ENCODE assay signal across 30 cellular contexts in genomic region chr12:121008347-121009098, GRCh38. TPM values are rescaled to one million over a fixed set of nuclear protein-coding genes. Genes with fewer than 3 reads are reported as not detected.
"Had no signal": no experiment of that assay in that cellular context is flagged by ENCODE, and none has a peak within 500 bp of the region (broad histone marks: within the 10 kb centered on the region; RNA-seq: fewer than 3 reads in every experiment).

No MANE protein-coding gene starts in this region.

- ATAC-seq: gastrocnemius medialis; left ventricle myocardium superior; lower lobe of right lung; naive thymus-derived CD8-positive, alpha-beta T cell; psoas muscle; right cardiac atrium; stimulated activated memory B cell treated with anti-CD40 and anti-IgM and Interleukin-4, amounts not matched to agents 10 μg/mL and 1 μg/mL and 100 μg/mL, for 72 hours; stimulated activated naive CD8-positive, alpha-beta T cell treated with anti-CD3 and anti-CD28 coated beads, Interleukin-15, Interleukin-2, amounts not matched to agents 100 U/mL and 50 U/mL, for 24 hours had no signal

- H3K27ac ChIP-seq: colonic mucosa, gastrocnemius medialis, lower lobe of right lung, ovary, psoas muscle, sigmoid colon, testis, tibial artery, upper lobe of left lung, uterus had no signal

- H3K36me3 ChIP-seq: ovary, uterus had no signal

- H3K9me3 ChIP-seq: colonic mucosa, gastrocnemius medialis, lower lobe of right lung, ovary, psoas muscle, sigmoid colon, testis, tibial artery, upper lobe of left lung, uterus had no signal

- H3K4me1 ChIP-seq: colonic mucosa, gastrocnemius medialis, lower lobe of right lung, psoas muscle, sigmoid colon, testis, tibial artery, upper lobe of left lung, uterus had no signal

- H3K4me3 ChIP-seq: colonic mucosa, gastrocnemius medialis, lower lobe of right lung, ovary, psoas muscle, sigmoid colon, testis, tibial artery, upper lobe of left lung, uterus had no signal

- DNase-seq: colonic mucosa; effector CD8-positive, alpha-beta T cell; endodermal cell; foreskin fibroblast; gastrocnemius medialis; head of caudate nucleus; left ventricle myocardium superior; lower lobe of right lung; naive thymus-derived CD8-positive, alpha-beta T cell; nephron progenitor cell; occipital lobe; ovary; posterior cingulate gyrus; psoas muscle; right cardiac atrium; sigmoid colon; stimulated activated CD4-positive, alpha-beta T cell treated with anti-CD3 and anti-CD28 coated beads, Interleukin-2, amount 100 ng/mL, for 24 hours; stimulated activated CD4-positive, alpha-beta T cell treated with anti-CD3 and anti-CD28 coated beads, Interleukin-4, amount 100 ng/mL, for 24 hours; stimulated activated naive CD8-positive, alpha-beta T cell treated with anti-CD3 and anti-CD28 coated beads, Interleukin-15, Interleukin-2, amounts not matched to agents 100 U/mL and 50 U/mL, for 24 hours; substantia nigra; testis; tibial artery; upper lobe of left lung; uterus had no signal

- H3K27me3 ChIP-seq: colonic mucosa, gastrocnemius medialis, ovary, sigmoid colon, testis, tibial artery, upper lobe of left lung, uterus had no signal

RNA-seq across cellular contexts. Expression of gene HNF1A, which starts 30.2 kb away (rescaled TPM):
- total RNA-seq: glomerular endothelial cell; left ventricle myocardium superior; mesenteric fat pad; myocyte; naive thymus-derived CD8-positive, alpha-beta T cell; occipital lobe; psoas muscle; right cardiac atrium; skeletal muscle tissue had no signal
- polyA plus RNA-seq: keratinocyte; naive thymus-derived CD8-positive, alpha-beta T cell had no signal

RNA-seq across cellular contexts. Expression of gene OASL, which starts 30.5 kb away (rescaled TPM):
- total RNA-seq: endodermal cell, skeletal muscle tissue had no signal
